Comparison of ENCODE assay signal across 8 cellular contexts in the genomic region with DNA sequence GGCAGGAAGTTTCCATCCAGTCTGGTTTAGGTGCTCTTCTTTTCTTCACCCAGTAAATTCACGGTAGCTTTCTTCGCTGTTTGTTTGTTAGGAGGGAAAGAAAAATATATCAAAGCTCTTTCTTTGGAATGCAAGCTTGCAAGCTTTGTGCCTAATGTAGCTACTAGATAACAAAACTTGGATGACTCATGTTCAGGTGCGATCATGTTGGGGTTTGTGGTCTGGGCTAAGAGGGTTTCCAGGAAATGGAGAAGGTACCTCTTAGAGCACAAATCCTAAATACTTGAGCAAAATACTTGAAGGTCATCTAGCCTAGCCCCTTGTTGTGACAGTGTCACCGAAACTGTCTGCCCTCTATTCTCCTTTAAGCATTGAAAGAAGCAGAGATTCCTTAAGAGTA. TPM values are rescaled to one million over a fixed set of nuclear protein-coding genes. Genes with fewer than 3 reads are reported as not detected.
DNase-seq lines count a peak whose midpoint lies in the region; ATAC-seq and TF ChIP-seq lines count a peak whose summit lies in the region.

No MANE protein-coding gene starts in this region.

- DNase-seq in LoVo (ENCODE audit: low spot score), result peak; percentile 23
- no peak for DNase-seq in osteocyte (ENCODE audit: extremely low spot score, unreplicated experiment)
- no peak for DNase-seq in AML-193 (lab: John Stamatoyannopoulos, UW)
- DNase-seq in substantia nigra (lab: John Stamatoyannopoulos, UW), result no peak
- no peak for DNase-seq in sigmoid colon
- DNase-seq in coronary artery (ENCODE audit: low spot score), result no peak

- TF ChIP-seq CTCF in osteocyte (IDR thresholded peaks at IDR 0.05), result no peak
- no peak for TF ChIP-seq CTCF in sigmoid colon (IDR thresholded peaks at IDR 0.05)
- no peak for TF ChIP-seq CTCF in coronary artery (IDR thresholded peaks at IDR 0.05)

- intact Hi-C loops in sigmoid colon (cut with DNase I), result no loop called here

- H3K27me3 Mint-ChIP-seq in activated naive CD4-positive, alpha-beta T cell treated with anti-CD3 and anti-CD28 coated beads, Interleukin-2, amount 50 U/mL, for 24 hours, result no peaks in the 10 kb centered on the region
- no peaks in the 10 kb centered on the region for H3K27me3 Mint-ChIP-seq in osteocyte (ENCODE audit: unreplicated experiment)

- H3K4me3 Mint-ChIP-seq in activated naive CD4-positive, alpha-beta T cell treated with anti-CD3 and anti-CD28 coated beads, Interleukin-2, amount 50 U/mL, for 24 hours, result peak overlapping the region; percentile 70
- H3K4me3 Mint-ChIP-seq in osteocyte (ENCODE audit: unreplicated experiment), result no peak overlapping the region

- peaks cover 38% of the 10 kb centered on the region for H3K4me1 Mint-ChIP-seq in activated naive CD4-positive, alpha-beta T cell treated with anti-CD3 and anti-CD28 coated beads, Interleukin-2, amount 50 U/mL, for 24 hours
- H3K4me1 Mint-ChIP-seq in osteocyte (ENCODE audit: unreplicated experiment), result peaks cover 16% of the 10 kb centered on the region

- peaks cover 12% of the 10 kb centered on the region for H3K36me3 Mint-ChIP-seq in activated naive CD4-positive, alpha-beta T cell treated with anti-CD3 and anti-CD28 coated beads, Interleukin-2, amount 50 U/mL, for 24 hours
- H3K36me3 Mint-ChIP-seq in osteocyte (ENCODE audit: unreplicated experiment), result peaks cover 16% of the 10 kb centered on the region

- TF ChIP-seq EP300 in sigmoid colon (IDR thresholded peaks at IDR 0.05), result no peak

- peak overlapping the region; percentile 95 for H3K27ac Mint-ChIP-seq in activated naive CD4-positive, alpha-beta T cell treated with anti-CD3 and anti-CD28 coated beads, Interleukin-2, amount 50 U/mL, for 24 hours
- H3K27ac Mint-ChIP-seq in osteocyte (ENCODE audit: unreplicated experiment), result peak overlapping the region; percentile 27

- H3K27me3 ChIP-seq in sigmoid colon, result no peaks in the 10 kb centered on the region

- H3K9me3 ChIP-seq in sigmoid colon, result no peaks in the 10 kb centered on the region

- H3K27ac ChIP-seq in substantia nigra (ENCODE audit: low read depth, low read length, poor library complexity, severe bottlenecking) (no peak overlapping the region), sigmoid colon (no peak overlapping the region), coronary artery (no peak overlapping the region)

- peak; percentile 72 for ATAC-seq in GM18505 (IDR thresholded peaks at IDR 0.05; ENCODE audit: unreplicated experiment)

- peaks cover 4 to 77% (median 8%) of the 10 kb centered on the region in 4 donors for H3K36me3 ChIP-seq in sigmoid colon

- TF ChIP-seq POLR2A in GM18505 (IDR thresholded peaks at IDR 0.05; ENCODE audit: borderline replicate concordance, extremely low read depth, insufficient read depth, insufficient read length) (no peak), sigmoid colon (IDR thresholded peaks at IDR 0.05) (no peak)

- no peaks in the 10 kb centered on the region for H3K9me3 Mint-ChIP-seq in activated naive CD4-positive, alpha-beta T cell treated with anti-CD3 and anti-CD28 coated beads, Interleukin-2, amount 50 U/mL, for 24 hours
- no peaks in the 10 kb centered on the region for H3K9me3 Mint-ChIP-seq in osteocyte (ENCODE audit: unreplicated experiment)

- WGBS in sigmoid colon, 2 donors, result 69 to 83% methylated on average over 4 of the region's 4 CpGs

- no peaks in the 10 kb centered on the region for H3K4me1 ChIP-seq in sigmoid colon

- H3K4me3 ChIP-seq in sigmoid colon (no peak overlapping the region), coronary artery (no peak overlapping the region)

RNA-seq across cellular contexts. Expression of a gene that starts 17.7 kb away (rescaled TPM):
- total RNA-seq in osteocyte (50.6 and 55.3 TPM in 2 replicates), sigmoid colon (10 to 100 TPM; 37.1 to 58.2 (median 55.8) TPM)
- 10 to 100 TPM; 54.1 to 78.6 (median 67.5) TPM for polyA plus RNA-seq in sigmoid colon

RNA-seq across cellular contexts. Expression of a gene that starts 43.3 kb away (rescaled TPM):
- total RNA-seq in osteocyte, result 66.4 and 73.8 TPM in 2 replicates
- total RNA-seq in sigmoid colon, result 10 to 100 TPM; 67.6 to 86.0 (median 71.8) TPM
- 10 to 100 TPM; 17.4 to 44.1 (median 19.0) TPM for polyA plus RNA-seq in sigmoid colon
